15 cellular contexts compared by ENCODE assay signal in the genomic region with DNA sequence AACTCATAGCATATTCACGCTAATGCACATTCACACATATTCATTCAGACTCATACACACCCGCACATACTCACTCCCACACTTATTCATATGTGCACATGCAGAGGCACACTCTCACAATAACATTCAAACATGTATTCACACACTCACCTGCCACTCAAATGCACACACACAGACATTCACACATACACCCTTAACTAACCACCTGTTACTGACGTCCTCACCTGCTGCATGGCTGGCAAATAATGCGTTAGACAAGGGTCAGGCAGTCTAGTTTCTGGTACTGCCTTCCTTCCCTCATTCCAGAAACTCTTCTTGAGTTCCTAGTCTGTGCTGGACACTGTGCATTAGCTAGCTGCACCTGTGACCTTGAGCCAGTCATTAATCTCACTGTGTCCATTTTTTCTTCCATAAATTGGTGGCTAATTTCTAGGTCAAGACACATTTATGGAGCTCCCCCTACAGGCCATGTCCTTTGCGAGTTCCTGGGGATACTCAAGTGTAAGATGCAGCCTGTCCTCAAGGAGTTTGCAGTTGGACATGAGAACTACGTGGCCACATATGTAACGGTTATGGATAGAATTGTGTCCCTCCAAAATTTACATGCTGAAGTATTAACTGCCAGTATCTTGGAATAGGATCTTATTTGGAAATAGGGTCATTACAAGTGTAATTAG. TPM values are rescaled to one million over a fixed set of nuclear protein-coding genes. Genes with fewer than 3 reads are reported as not detected.
A peak's percentile ranks its signal among the peaks of the same experiment; 100 is the strongest.
DNase-seq lines count a peak whose midpoint lies in the region; ATAC-seq and TF ChIP-seq lines count a peak whose summit lies in the region.
"Had no signal": no experiment of that assay in that cellular context is flagged by ENCODE, and none has a peak within 500 bp of the region (broad histone marks: within the 10 kb centered on the region; RNA-seq: fewer than 3 reads in every experiment).

No MANE protein-coding gene starts in this region.

- H3K27ac ChIP-seq in A673 (ENCODE audit: low read depth, low read length, poor library complexity, severe bottlenecking) (no peak overlapping the region), MM.1S (ENCODE audit: low read length) (no peak overlapping the region), endodermal cell (ENCODE audit: low read depth, low read length) (no peak overlapping the region)
- H3K27ac ChIP-seq: SJSA1 had no signal

- H3K4me1 ChIP-seq in A673 (ENCODE audit: insufficient read depth, low read length, poor library complexity, severe bottlenecking) = no peaks in the 10 kb centered on the region
- no peaks in the 10 kb centered on the region for H3K4me1 ChIP-seq in MM.1S (ENCODE audit: low read length)
- no peaks in the 10 kb centered on the region for H3K4me1 ChIP-seq in endodermal cell (ENCODE audit: control insufficient read depth, insufficient read depth, low read length)
- H3K4me1 ChIP-seq: SJSA1 had no signal

- BruUV-seq in A673 (replicated peaks; lab: Mats Ljungman, UMichigan) = no TSS peak

- H3K4me3 ChIP-seq in A673 (ENCODE audit: low read depth, low read length, poor library complexity, severe bottlenecking) (no peak overlapping the region), GM06990 (replicated peaks; ENCODE audit: low read depth, low read length) (no peak overlapping the region), MM.1S (ENCODE audit: low read length) (no peak overlapping the region), endodermal cell (ENCODE audit: low read length) (no peak overlapping the region)
- H3K4me3 ChIP-seq: SJSA1 had no signal

- intact Hi-C loops in A673 (cut with micrococcal nuclease; ENCODE audit: unreplicated experiment) = no loop called here

- DNase-seq in A673 (ENCODE audit: low spot score) (peak; percentile 21), GM06990 (ENCODE audit: extremely low read depth, insufficient read length) (no peak), MM.1S (peak; percentile 23), endodermal cell (peak; percentile 51), AG20443 (ENCODE audit: low spot score) (no peak), D341Med (ENCODE audit: low spot score) (no peak), putamen (ENCODE audit: low spot score) (no peak)
- DNase-seq: activated CD4-positive, alpha-beta T cell treated with anti-CD3 and anti-CD28 coated beads for 1 hour; activated effector memory CD4-positive, alpha-beta T cell treated with Interleukin-2 at 50 U/mL for 16 hours; CD4-positive, alpha-beta T cell; central memory CD4-positive, alpha-beta T cell; kidney glomerular epithelial cell; NCI-H2081 had no signal

- H3K27me3 Mint-ChIP-seq in endodermal cell (ENCODE audit: insufficient read depth) = no peaks in the 10 kb centered on the region

- TF ChIP-seq CTCF in A673 (conservative IDR thresholded peaks at IDR 0.05; ENCODE audit: low read depth, low read length) (peak; percentile 53), GM06990 (IDR thresholded peaks at IDR 0.05; ENCODE audit: insufficient read depth, low read length, poor library complexity, severe bottlenecking) (peak; percentile 60), MM.1S (IDR thresholded peaks at IDR 0.05; ENCODE audit: low read length) (peak; percentile 45), endodermal cell (conservative IDR thresholded peaks at IDR 0.05) (peak; percentile 68)

- WGBS in endodermal cell (ENCODE audit: insufficient coverage in 1 of 2, insufficient read length in 1 of 2), 2 experiments = 87 to 93% methylated on average over 7 of the region's 7 CpGs

- H3K9me3 ChIP-seq in A673 (ENCODE audit: low read depth, low read length, poor library complexity, severe bottlenecking) (no peaks in the 10 kb centered on the region), MM.1S (replicated peaks; ENCODE audit: insufficient read depth, low read length) (no peaks in the 10 kb centered on the region), endodermal cell (ENCODE audit: control insufficient read depth, low read length) (no peaks in the 10 kb centered on the region)
- H3K9me3 ChIP-seq: SJSA1 had no signal

- H3F3A ChIP-seq in MM.1S (ENCODE audit: insufficient read depth, low read length) = no peaks in the 10 kb centered on the region

- no peaks in the 10 kb centered on the region for H3K9me3 Mint-ChIP-seq in endodermal cell
- H3K9me3 Mint-ChIP-seq: CD4-positive, alpha-beta T cell had no signal

- H3K4me1 Mint-ChIP-seq in endodermal cell = peaks cover 5% of the 10 kb centered on the region

- POLR2A ChIA-PET in A673 (lab: Charles Lee; ENCODE audit: low non-redundant PET) = no interaction called here

- no peak for ATAC-seq in GM18858 (IDR thresholded peaks at IDR 0.05; ENCODE audit: unreplicated experiment)

- no peak overlapping the region for H3K4me3 Mint-ChIP-seq in endodermal cell
- H3K4me3 Mint-ChIP-seq: CD4-positive, alpha-beta T cell had no signal

- no peak overlapping the region for H3K9ac ChIP-seq in MM.1S (ENCODE audit: low read length)
- H3K9ac ChIP-seq in endodermal cell (ENCODE audit: extremely low read depth, low read length, poor library complexity, severe bottlenecking) = no peak overlapping the region

- CTCF ChIA-PET in A673 (lab: Charles Lee) = no interaction called here

- no peaks in the 10 kb centered on the region for H3K9me2 ChIP-seq in MM.1S (replicated peaks; ENCODE audit: insufficient read depth, low read length)

- H2AFZ ChIP-seq in MM.1S (ENCODE audit: low read length) = no peak overlapping the region

- H3K36me3 ChIP-seq in A673 (ENCODE audit: insufficient read depth, low read length, poor library complexity, severe bottlenecking) (no peaks in the 10 kb centered on the region), GM06990 (ENCODE audit: control insufficient read depth, insufficient read depth, low read length) (no peaks in the 10 kb centered on the region), MM.1S (replicated peaks; ENCODE audit: insufficient read depth, low read length) (no peaks in the 10 kb centered on the region), endodermal cell (ENCODE audit: control insufficient read depth, insufficient read depth, low read length) (no peaks in the 10 kb centered on the region)
- H3K36me3 ChIP-seq: SJSA1 had no signal

- no peaks in the 10 kb centered on the region for H3K79me2 ChIP-seq in MM.1S (ENCODE audit: low read length)

- peaks cover 24% of the 10 kb centered on the region for H3K27me3 ChIP-seq in A673 (replicated peaks; ENCODE audit: insufficient read depth, low read depth, low read length, poor library complexity)
- no peaks in the 10 kb centered on the region; the same call in 1 of the 2 replicates for H3K27me3 ChIP-seq in GM06990 (replicated peaks; ENCODE audit: control insufficient read depth, insufficient read depth, low read length)
- H3K27me3 ChIP-seq in MM.1S (replicated peaks; ENCODE audit: insufficient read depth, low read length) = peaks cover 27% of the 10 kb centered on the region
- H3K27me3 ChIP-seq in endodermal cell (ENCODE audit: control insufficient read depth, insufficient read depth, low read length, poor library complexity, severe bottlenecking) = no peaks in the 10 kb centered on the region

- H3K27ac Mint-ChIP-seq in endodermal cell = no peak overlapping the region
- H3K27ac Mint-ChIP-seq: CD4-positive, alpha-beta T cell had no signal

- H4K20me1 ChIP-seq in MM.1S (ENCODE audit: insufficient read depth, low read length) = no peaks in the 10 kb centered on the region

- no peak overlapping the region for H3K4me2 ChIP-seq in MM.1S (ENCODE audit: low read depth, low read length)

- H3K36me3 Mint-ChIP-seq in endodermal cell (ENCODE audit: low read depth) = no peaks in the 10 kb centered on the region

RNA-seq across cellular contexts. Expression of a gene that starts 34.5 kb away (rescaled TPM):
- total RNA-seq in A673 (2021) = 6.3 and 8.9 TPM in 2 replicates
- total RNA-seq in endodermal cell = 10 to 100 TPM; 32.1 to 39.4 TPM
- polyA plus RNA-seq in endodermal cell (2013, experiment 1 of 2) = 12.1 TPM
- polyA plus RNA-seq in endodermal cell (2013, experiment 2 of 2) = 12.8 TPM
- total RNA-seq: SJSA1 had no signal

Comparison
In these comparisons a context has a peak if more than half of its experiments do, and no peak if none do; other contexts are left out.
1. DNase-seq: peak in A673 (single experiment), MM.1S (single experiment) and endodermal cell (single experiment); none in GM06990 (single experiment), AG20443 (single experiment), D341Med (single experiment) and putamen (single experiment).
2. Peak in every context shown above with its lines, with median percentiles within 50 percentile points of each other: CTCF ChIP-seq.